In genomic region chr13:75628811-75629210, GRCh38 we compare ENCODE assay signal across 27 cellular contexts.
"Had no signal": no experiment of that assay in that cellular context is flagged by ENCODE, and none has a peak within 500 bp of the region (broad histone marks: within the 10 kb centered on the region; RNA-seq: fewer than 3 reads in every experiment).

No MANE protein-coding gene starts in this region.

- H3K36me3 ChIP-seq: right lobe of liver had no signal

- H3K4me1 Mint-ChIP-seq: memory B cell had no signal

- ATAC-seq: activated naive CD8-positive, alpha-beta T cell treated with anti-CD3 and anti-CD28 coated beads, Interleukin-2, amount 50 U/mL, for 24 hours; effector memory CD8-positive, alpha-beta T cell; left cardiac atrium; left ventricle myocardium superior; natural killer cell treated with Interleukin-12 subunit alpha and Interleukin-12 subunit beta and Interleukin-15 and Interleukin-18, amount 100 ng/mL, for 72 hours; right lobe of liver; stimulated activated naive CD8-positive, alpha-beta T cell treated with anti-CD3 and anti-CD28 coated beads, Interleukin-15, Interleukin-2, amounts not matched to agents 100 U/mL and 50 U/mL, for 24 hours had no signal

- H3K4me3 Mint-ChIP-seq: activated CD4-positive, alpha-beta memory T cell treated with anti-CD3 and anti-CD28 coated beads for 36 hours; activated CD4-positive, alpha-beta T cell treated with anti-CD3 and anti-CD28 coated beads, Interleukin-2, amount 10 ng/mL, durations not matched to agents 24 days and 14 days; activated naive CD8-positive, alpha-beta T cell treated with anti-CD3 and anti-CD28 coated beads, Interleukin-2, amount 50 U/mL, for 24 hours; activated T-helper 1 cell treated with anti-CD3 and anti-CD28 coated beads, Interleukin-12 subunit alpha, Interleukin-12 subunit beta, Interleukin-2, Interleukin-4 antibody, amounts not matched to agents 30 ng/mL and 10 ng/mL and 1 ng/mL, durations not matched to agents 14 hours and 24 hours and 36 hours; effector memory CD8-positive, alpha-beta T cell; memory B cell; natural killer cell treated with Interleukin-12 subunit alpha and Interleukin-12 subunit beta and Interleukin-15 and Interleukin-18, amount 100 ng/mL, for 72 hours had no signal

- H3K9me3 Mint-ChIP-seq: activated CD4-positive, alpha-beta memory T cell treated with anti-CD3 and anti-CD28 coated beads for 36 hours; activated CD4-positive, alpha-beta T cell treated with anti-CD3 and anti-CD28 coated beads, Interleukin-2, amount 10 ng/mL, durations not matched to agents 24 days and 14 days; activated naive CD8-positive, alpha-beta T cell treated with anti-CD3 and anti-CD28 coated beads, Interleukin-2, amount 50 U/mL, for 24 hours; activated T-helper 1 cell treated with anti-CD3 and anti-CD28 coated beads, Interleukin-12 subunit alpha, Interleukin-12 subunit beta, Interleukin-2, Interleukin-4 antibody, amounts not matched to agents 30 ng/mL and 10 ng/mL and 1 ng/mL, durations not matched to agents 14 hours and 24 hours and 36 hours; effector memory CD8-positive, alpha-beta T cell; memory B cell; natural killer cell treated with Interleukin-12 subunit alpha and Interleukin-12 subunit beta and Interleukin-15 and Interleukin-18, amount 100 ng/mL, for 72 hours had no signal

- H3K9me3 ChIP-seq: esophagus squamous epithelium, right lobe of liver, testis, transverse colon had no signal

- H3K27me3 Mint-ChIP-seq: activated CD4-positive, alpha-beta memory T cell treated with anti-CD3 and anti-CD28 coated beads for 36 hours; activated CD4-positive, alpha-beta T cell treated with anti-CD3 and anti-CD28 coated beads, Interleukin-2, amount 10 ng/mL, durations not matched to agents 24 days and 14 days; activated naive CD8-positive, alpha-beta T cell treated with anti-CD3 and anti-CD28 coated beads, Interleukin-2, amount 50 U/mL, for 24 hours; effector memory CD8-positive, alpha-beta T cell; memory B cell; natural killer cell treated with Interleukin-12 subunit alpha and Interleukin-12 subunit beta and Interleukin-15 and Interleukin-18, amount 100 ng/mL, for 72 hours had no signal

- DNase-seq: activated CD4-positive, alpha-beta memory T cell treated with anti-CD3 and anti-CD28 coated beads for 36 hours; activated CD4-positive, alpha-beta T cell treated with anti-CD3 and anti-CD28 coated beads, Interleukin-2, amount 10 ng/mL, durations not matched to agents 24 days and 14 days; activated CD4-positive, CD25-positive, alpha-beta regulatory T cell treated with anti-CD3 and anti-CD28 coated beads, Interleukin-2, amount 50 U/mL, for 72 hours; activated CD8-positive, alpha-beta memory T cell treated with anti-CD3 and anti-CD28 coated beads, Interleukin-2, amount 50 U/mL, for 4 hours; activated gamma-delta T cell; activated naive CD4-positive, alpha-beta T cell treated with anti-CD3 and anti-CD28 coated beads, Interleukin-2, amount 50 U/mL, for 16 hours; activated naive CD8-positive, alpha-beta T cell treated with anti-CD3 and anti-CD28 coated beads, Interleukin-2, amount 50 U/mL, for 24 hours; activated T-cell treated with anti-CD3 and anti-CD28 coated beads, Interleukin-2, amount 50 U/mL, for 1 hour; amygdala; caudate nucleus; cortex of kidney; effector memory CD8-positive, alpha-beta T cell; esophagus squamous epithelium; foreskin melanocyte; left cardiac atrium; left ventricle myocardium superior; right lobe of liver; stimulated activated CD4-positive, alpha-beta T cell treated with anti-CD3 and anti-CD28 coated beads, Interleukin-12 subunit alpha, Interleukin-12 subunit beta, amount 100 ng/mL, for 4 hours; stimulated activated CD4-positive, alpha-beta T cell treated with anti-CD3 and anti-CD28 coated beads, Interleukin-4, amount 100 ng/mL, for 1 hour; stimulated activated naive CD8-positive, alpha-beta T cell treated with anti-CD3 and anti-CD28 coated beads, Interleukin-15, Interleukin-2, amounts not matched to agents 100 U/mL and 50 U/mL, for 24 hours; T-helper 2 cell; testis; transverse colon had no signal

- H3K27me3 ChIP-seq: esophagus squamous epithelium, right lobe of liver, testis, transverse colon had no signal

- H3K27ac ChIP-seq: esophagus squamous epithelium, right lobe of liver, testis, transverse colon had no signal

- H3K4me1 ChIP-seq: esophagus squamous epithelium, right lobe of liver, testis, transverse colon had no signal

- H3K27ac Mint-ChIP-seq: activated CD4-positive, alpha-beta memory T cell treated with anti-CD3 and anti-CD28 coated beads for 36 hours; activated CD4-positive, alpha-beta T cell treated with anti-CD3 and anti-CD28 coated beads, Interleukin-2, amount 10 ng/mL, durations not matched to agents 24 days and 14 days; activated naive CD8-positive, alpha-beta T cell treated with anti-CD3 and anti-CD28 coated beads, Interleukin-2, amount 50 U/mL, for 24 hours; activated T-helper 1 cell treated with anti-CD3 and anti-CD28 coated beads, Interleukin-12 subunit alpha, Interleukin-12 subunit beta, Interleukin-2, Interleukin-4 antibody, amounts not matched to agents 30 ng/mL and 10 ng/mL and 1 ng/mL, durations not matched to agents 14 hours and 24 hours and 36 hours; natural killer cell treated with Interleukin-12 subunit alpha and Interleukin-12 subunit beta and Interleukin-15 and Interleukin-18, amount 100 ng/mL, for 72 hours; progenitor cell of endocrine pancreas had no signal

- H3K4me3 ChIP-seq: esophagus squamous epithelium, right lobe of liver, testis, transverse colon had no signal
